Comparison of ENCODE assay signal across 19 cellular contexts in genomic region chr10:5929442-5929841, GRCh38. TPM values are rescaled to one million over a fixed set of nuclear protein-coding genes. Genes with fewer than 3 reads are reported as not detected.
A peak's percentile ranks its signal among the peaks of the same experiment; 100 is the strongest.
DNase-seq lines count a peak whose midpoint lies in the region; ATAC-seq, FAIRE-seq and TF ChIP-seq lines count a peak whose summit lies in the region.
"Had no signal": no experiment of that assay in that cellular context is flagged by ENCODE, and none has a peak within 500 bp of the region (broad histone marks: within the 10 kb centered on the region; RNA-seq: fewer than 3 reads in every experiment).

No MANE protein-coding gene starts in this region.

- ATAC-seq in HepG2 (no peak), sciatic nerve (peak; percentile 38)
- ATAC-seq: A549, HCT116 had no signal

- peaks cover 7 to 32% (median 18%) of the 10 kb centered on the region in 4 donors for H3K4me1 ChIP-seq in liver (ENCODE audit: control insufficient read depth in 4 of 4, insufficient read depth in 4 of 4, low read length in 3 of 4)
- H3K4me1 ChIP-seq in HepG2 (ENCODE audit: insufficient read depth, low read length) = no peaks in the 10 kb centered on the region
- no peaks in the 10 kb centered on the region for H3K4me1 ChIP-seq in colonic mucosa
- H3K4me1 ChIP-seq: A549 had no signal

- no peak for TF ChIP-seq RAD21 in liver (IDR thresholded peaks at IDR 0.05)
- TF ChIP-seq RAD21 in HepG2 (CRISPR knock-in tag; IDR thresholded peaks at IDR 0.05) = no peak

- POLR2A ChIA-PET in HepG2 (lab: Yijun Ruan, JAX) = no interaction called here

- no peak overlapping the region for H2AFZ ChIP-seq in HepG2 (ENCODE audit: low read length)

- no peaks in the 10 kb centered on the region for H3K79me2 ChIP-seq in HepG2 (ENCODE audit: insufficient read depth, low read length)

- no peak overlapping the region for H3K4me2 ChIP-seq in HepG2 (ENCODE audit: low read depth, low read length)
- H3K4me2 ChIP-seq: A549 had no signal

- CTCF ChIA-PET in HepG2 (lab: Yijun Ruan, JAX; ENCODE audit: low intra/inter-chr PET ratio, low total read pairs) = no interaction called here

- in situ Hi-C loops in HepG2 (cut with HindIII; ENCODE audit: extremely low pct_ligation_motif_present, low pct_unique_long_range_greater_than_20kb) = no loop called here

- TF ChIP-seq POLR2A in HepG2 (IDR thresholded peaks at IDR 0.05; ENCODE audit: insufficient read depth in 1 of 2, low read depth in 2 of 2, low read length in 2 of 2) = no peak

- no peaks in the 10 kb centered on the region for H4K20me1 ChIP-seq in HepG2 (ENCODE audit: insufficient read depth, low read length)

- H3K9ac ChIP-seq in liver (ENCODE audit: low read depth in 1 of 2, low read length in 2 of 2) (no peak overlapping the region), HepG2 (ENCODE audit: insufficient read depth, low read depth, low read length) (no peak overlapping the region), colonic mucosa (ENCODE audit: low read depth in 2 of 2, low read length in 2 of 2) (no peak overlapping the region)

- H3K27me3 ChIP-seq in liver (ENCODE audit: control insufficient read depth in 4 of 4, insufficient read depth in 4 of 4, low read length in 3 of 4) (no peaks in the 10 kb centered on the region), HepG2 (ENCODE audit: control insufficient read depth in 1 of 2, insufficient read depth in 2 of 2, low read length in 2 of 2) (no peaks in the 10 kb centered on the region), colonic mucosa (no peaks in the 10 kb centered on the region)

- no TSS peak for BruUV-seq in HepG2 (replicated peaks; lab: Mats Ljungman, UMichigan)

- intact Hi-C loops in HepG2 (cut with micrococcal nuclease; ENCODE audit: unreplicated experiment) = no loop called here
- intact Hi-C loops in sciatic nerve (cut with DNase I) = no loop called here
- intact Hi-C loops in colonic mucosa (cut with DNase I) = no loop called here

- H3K36me3 ChIP-seq in liver (ENCODE audit: control insufficient read depth in 4 of 4, insufficient read depth in 3 of 4, low read depth in 1 of 4, low read length in 3 of 4) (peaks cover 4 to 37% (median 24%) of the 10 kb centered on the region in 4 donors), HepG2 (replicated peaks in 1 of 2; ENCODE audit: control insufficient read depth in 1 of 2, insufficient read depth in 2 of 2, low read length in 2 of 2) (peaks cover 26 to 73% of the 10 kb centered on the region in 2 experiments), colonic mucosa (peaks cover 9% of the 10 kb centered on the region)

- H3K27ac ChIP-seq in liver (ENCODE audit: low read depth in 1 of 2, low read length in 2 of 2) (peak overlapping the region; percentile 75 to 84), HepG2 (ENCODE audit: extremely low read length, insufficient read depth, low read length) (no peak overlapping the region), colonic mucosa (no peak overlapping the region)
- H3K27ac ChIP-seq: 22Rv1, A549, C4-2B, HL-60 had no signal

- no peak overlapping the region for H3K4me3 ChIP-seq in liver (ENCODE audit: low read depth in 1 of 3, low read length in 3 of 3)
- H3K4me3 ChIP-seq in HepG2 (replicated peaks in 1 of 3; ENCODE audit: insufficient read depth in 1 of 3, low read depth in 2 of 3, low read length in 3 of 3) = no peak overlapping the region
- no peak overlapping the region for H3K4me3 ChIP-seq in colonic mucosa
- H3K4me3 ChIP-seq: A549 had no signal

- FAIRE-seq in HepG2 (lab: Jason Lieb, UNC) (no peak), D721Med (lab: Jason Lieb, UNC) (no peak)
- FAIRE-seq: A549 had no signal

- no peaks in the 10 kb centered on the region for H3K9me3 ChIP-seq in liver (ENCODE audit: control insufficient read depth in 4 of 4, low read length in 3 of 4)
- no peaks in the 10 kb centered on the region for H3K9me3 ChIP-seq in HepG2 (ENCODE audit: low read length)
- no peaks in the 10 kb centered on the region for H3K9me3 ChIP-seq in colonic mucosa
- H3K9me3 ChIP-seq: A549 had no signal

- TF ChIP-seq CTCF in liver (IDR thresholded peaks at IDR 0.05; ENCODE audit: low read depth, low read length, missing input control) = no peak
- no peak for TF ChIP-seq CTCF in HepG2 (CRISPR knock-in tag; IDR thresholded peaks at IDR 0.05)
- no peak for TF ChIP-seq CTCF in D721Med (IDR thresholded peaks at IDR 0.05; ENCODE audit: insufficient read depth, missing control alignments)
- no peak for TF ChIP-seq CTCF in colonic mucosa (IDR thresholded peaks at IDR 0.05)

- 75% methylated on average over 8 of the region's 8 CpGs for WGBS in liver
- WGBS in HepG2 (ENCODE audit: low lambda C conversion rate) = 98% methylated on average over 8 of the region's 8 CpGs

- TF ChIP-seq EP300 in HepG2 (IDR thresholded peaks at IDR 0.05; ENCODE audit: low read depth in 2 of 2, low read length in 2 of 2) (no peak), HepG2 (CRISPR knock-in tag; IDR thresholded peaks at IDR 0.05; ENCODE audit: borderline replicate concordance) (no peak)

- no peak for DNase-seq in HepG2 (ENCODE audit: low spot score)
- DNase-seq in foreskin melanocyte = peak; percentile 79
- DNase-seq in sciatic nerve (ENCODE audit: low spot score) = no peak
- DNase-seq in D721Med (ENCODE audit: insufficient read length, low spot score) = no peak
- DNase-seq in activated CD4-positive, alpha-beta T cell treated with anti-CD3 and anti-CD28 coated beads for 48 hours = no peak
- DNase-seq in colonic mucosa = no peak
- DNase-seq: AML-193; CD4-positive, alpha-beta T cell; DMS79 treated with DMSO at 0.1 percent for 48 hours; GF-D8; GOT3; H7; HFFc6 had no signal

RNA-seq across cellular contexts. Expression of gene FBH1, which starts 39.4 kb away (rescaled TPM):
- total RNA-seq in liver (10 to 100 TPM; 58.1 to 58.4 TPM), HepG2 (2016; rRNA removed; fragmentation: Illumina TruSeq; extraction: Trizol) (53.3 and 60.3 TPM in 2 replicates), sciatic nerve (85.3 TPM), colonic mucosa (10 to 100 TPM; 67.7 to 87.5 TPM)
- polyA plus RNA-seq in liver (10 to 100 TPM; 19.9 to 38.1 TPM), HepG2 (2011; rRNA removed) (48.8 and 51.3 TPM in 2 replicates)
- total RNA-seq in HepG2 (2016; cell fraction: cytosol; rRNA removed; fragmentation: Illumina TruSeq; extraction: Trizol; ENCODE audit: low read depth) = 46.8 and 53.6 TPM in 2 replicates
- 47.5 and 61.3 TPM in 2 replicates for total RNA-seq in HepG2 (2016; cell fraction: insoluble cytoplasmic fraction; rRNA removed; fragmentation: Illumina TruSeq; extraction: Trizol)
- total RNA-seq in HepG2 (2016; cell fraction: membrane; rRNA removed; fragmentation: Illumina TruSeq; extraction: Trizol) = 86.2 and 93.4 TPM in 2 replicates
- total RNA-seq in HepG2 (2016; cell fraction: nucleus; rRNA removed; fragmentation: Illumina TruSeq; extraction: Trizol) = 56.0 and 63.9 TPM in 2 replicates
- 37.9 and 38.9 TPM in 2 replicates for polyA plus RNA-seq in HepG2 (2011; cell fraction: cytosol; rRNA removed)
- 102 and 103 TPM in 2 replicates for polyA plus RNA-seq in HepG2 (2011; cell fraction: nucleus; rRNA removed)
- 25.8 and 31.0 TPM in 2 replicates for polyA plus RNA-seq in HepG2 (2012)
- polyA plus RNA-seq in HepG2 (2016; cell fraction: cytosol; fragmentation: Illumina TruSeq; extraction: Trizol; ENCODE audit: low read depth) = 25.2 and 27.2 TPM in 2 replicates
- 42.1 and 54.3 TPM in 2 replicates for polyA plus RNA-seq in HepG2 (2016; cell fraction: insoluble cytoplasmic fraction; fragmentation: Illumina TruSeq; extraction: Trizol; ENCODE audit: low read depth)
- 51.3 and 57.7 TPM in 2 replicates for polyA plus RNA-seq in HepG2 (2016; cell fraction: membrane; fragmentation: Illumina TruSeq; extraction: Trizol; ENCODE audit: low read depth)
- polyA plus RNA-seq in HepG2 (2016; cell fraction: nucleus; fragmentation: Illumina TruSeq; extraction: Trizol; ENCODE audit: insufficient read depth, low read depth) = 100 and 105 TPM in 2 replicates
- 111 and 138 TPM in 2 replicates for polyA minus RNA-seq in HepG2 (2011; rRNA and poly(A)+ RNA removed; ENCODE audit: low replicate concordance)
- 31.6 and 35.3 TPM in 2 replicates for polyA minus RNA-seq in HepG2 (2011; cell fraction: cytosol; rRNA and poly(A)+ RNA removed)
- 71.1 and 80.8 TPM in 2 replicates for polyA minus RNA-seq in HepG2 (2011; cell fraction: nucleus; rRNA and poly(A)+ RNA removed)

RNA-seq across cellular contexts. Expression of gene ANKRD16, which starts 39.7 kb away (rescaled TPM):
- total RNA-seq in liver (1 to 10 TPM; 2.0 to 3.6 TPM), HepG2 (2016; rRNA removed; fragmentation: Illumina TruSeq; extraction: Trizol) (5.4 and 8.0 TPM in 2 replicates), sciatic nerve (10.0 TPM), colonic mucosa (1 to 10 TPM; 5.5 to 8.1 TPM)
- polyA plus RNA-seq in liver (1 to 10 TPM; 1.1 to 2.7 TPM), HepG2 (2011; rRNA removed) (11.2 and 11.4 TPM in 2 replicates)
- 1.9 and 2.7 TPM in 2 replicates for total RNA-seq in HepG2 (2016; cell fraction: cytosol; rRNA removed; fragmentation: Illumina TruSeq; extraction: Trizol; ENCODE audit: low read depth)
- total RNA-seq in HepG2 (2016; cell fraction: insoluble cytoplasmic fraction; rRNA removed; fragmentation: Illumina TruSeq; extraction: Trizol) = 6.3 and 7.1 TPM in 2 replicates
- total RNA-seq in HepG2 (2016; cell fraction: membrane; rRNA removed; fragmentation: Illumina TruSeq; extraction: Trizol) = 3.9 and 4.7 TPM in 2 replicates
- 7.7 and 9.0 TPM in 2 replicates for total RNA-seq in HepG2 (2016; cell fraction: nucleus; rRNA removed; fragmentation: Illumina TruSeq; extraction: Trizol)
- 6.7 and 8.3 TPM in 2 replicates for polyA plus RNA-seq in HepG2 (2011; cell fraction: cytosol; rRNA removed)
- polyA plus RNA-seq in HepG2 (2011; cell fraction: nucleus; rRNA removed) = 16.0 and 18.1 TPM in 2 replicates
- polyA plus RNA-seq in HepG2 (2012) = 4.1 and 4.2 TPM in 2 replicates
- polyA plus RNA-seq in HepG2 (2016; cell fraction: cytosol; fragmentation: Illumina TruSeq; extraction: Trizol; ENCODE audit: low read depth) = 2.1 and 2.4 TPM in 2 replicates
- 6.3 and 7.9 TPM in 2 replicates for polyA plus RNA-seq in HepG2 (2016; cell fraction: insoluble cytoplasmic fraction; fragmentation: Illumina TruSeq; extraction: Trizol; ENCODE audit: low read depth)
- polyA plus RNA-seq in HepG2 (2016; cell fraction: membrane; fragmentation: Illumina TruSeq; extraction: Trizol; ENCODE audit: low read depth) = 3.7 and 4.2 TPM in 2 replicates
- polyA plus RNA-seq in HepG2 (2016; cell fraction: nucleus; fragmentation: Illumina TruSeq; extraction: Trizol; ENCODE audit: insufficient read depth, low read depth) = 11.7 and 12.7 TPM in 2 replicates
- 33.4 and 63.2 TPM in 2 replicates for polyA minus RNA-seq in HepG2 (2011; rRNA and poly(A)+ RNA removed; ENCODE audit: low replicate concordance)
- polyA minus RNA-seq in HepG2 (2011; cell fraction: cytosol; rRNA and poly(A)+ RNA removed) = 4.2 and 6.3 TPM in 2 replicates
- 25.5 and 26.4 TPM in 2 replicates for polyA minus RNA-seq in HepG2 (2011; cell fraction: nucleus; rRNA and poly(A)+ RNA removed)

RNA-seq across cellular contexts. Expression of gene IL15RA, which starts 47.9 kb away (rescaled TPM):
- 1 to 10 TPM; 6.6 to 9.2 TPM for total RNA-seq in liver
- 10 to 100 TPM in 1 of 2 donors, 1 to 10 TPM in 1; 9.6 to 10.7 TPM for polyA plus RNA-seq in liver
- total RNA-seq in HepG2 (2016; rRNA removed; fragmentation: Illumina TruSeq; extraction: Trizol) = 0.53 and 0.66 TPM in 2 replicates
- total RNA-seq in HepG2 (2016; cell fraction: cytosol; rRNA removed; fragmentation: Illumina TruSeq; extraction: Trizol; ENCODE audit: low read depth) = 0.30 TPM in 1 of 2 replicates, not detected in the other
- 0.49 and 0.67 TPM in 2 replicates for total RNA-seq in HepG2 (2016; cell fraction: insoluble cytoplasmic fraction; rRNA removed; fragmentation: Illumina TruSeq; extraction: Trizol)
- 0.43 and 0.55 TPM in 2 replicates for total RNA-seq in HepG2 (2016; cell fraction: membrane; rRNA removed; fragmentation: Illumina TruSeq; extraction: Trizol)
- 0.37 TPM in 1 of 2 replicates, not detected in the other for total RNA-seq in HepG2 (2016; cell fraction: nucleus; rRNA removed; fragmentation: Illumina TruSeq; extraction: Trizol)
- 0.77 and 0.85 TPM in 2 replicates for polyA plus RNA-seq in HepG2 (2011; rRNA removed)
- 0.39 and 0.58 TPM in 2 replicates for polyA plus RNA-seq in HepG2 (2011; cell fraction: cytosol; rRNA removed)
- polyA plus RNA-seq in HepG2 (2011; cell fraction: nucleus; rRNA removed) = 0.48 and 0.50 TPM in 2 replicates
- 0.27 TPM in 1 of 2 replicates, not detected in the other for polyA plus RNA-seq in HepG2 (2012)
- polyA plus RNA-seq in HepG2 (2016; cell fraction: cytosol; fragmentation: Illumina TruSeq; extraction: Trizol; ENCODE audit: low read depth) = 0.33 and 0.44 TPM in 2 replicates
- polyA plus RNA-seq in HepG2 (2016; cell fraction: insoluble cytoplasmic fraction; fragmentation: Illumina TruSeq; extraction: Trizol; ENCODE audit: low read depth) = 0.43 and 0.53 TPM in 2 replicates
- polyA plus RNA-seq in HepG2 (2016; cell fraction: membrane; fragmentation: Illumina TruSeq; extraction: Trizol; ENCODE audit: low read depth) = 0.45 and 0.56 TPM in 2 replicates
- polyA plus RNA-seq in HepG2 (2016; cell fraction: nucleus; fragmentation: Illumina TruSeq; extraction: Trizol; ENCODE audit: insufficient read depth, low read depth) = 0.68 and 0.77 TPM in 2 replicates
- 1.1 and 4.7 TPM in 2 replicates for polyA minus RNA-seq in HepG2 (2011; rRNA and poly(A)+ RNA removed; ENCODE audit: low replicate concordance)
- polyA minus RNA-seq in HepG2 (2011; cell fraction: cytosol; rRNA and poly(A)+ RNA removed) = not detected in 2 replicates
- not detected in 2 replicates for polyA minus RNA-seq in HepG2 (2011; cell fraction: nucleus; rRNA and poly(A)+ RNA removed)
- total RNA-seq in sciatic nerve = 9.6 TPM
- total RNA-seq in colonic mucosa = 10 to 100 TPM; 11.5 to 16.0 TPM

Comparison
In these comparisons a context has a peak if more than half of its experiments do, and no peak if none do; other contexts are left out.
1. H3K27ac ChIP-seq: peak in liver (2 of 2); none in HepG2 (single experiment) and colonic mucosa (single experiment).